9 cellular contexts compared by ENCODE assay signal in genomic region chr15:38414351-38414750, GRCh38. TPM values are rescaled to one million over a fixed set of nuclear protein-coding genes. Genes with fewer than 3 reads are reported as not detected.
DNase-seq lines count a peak whose midpoint lies in the region; ATAC-seq, FAIRE-seq and TF ChIP-seq lines count a peak whose summit lies in the region.
"Had no signal": no experiment of that assay in that cellular context is flagged by ENCODE, and none has a peak within 500 bp of the region (broad histone marks: within the 10 kb centered on the region; RNA-seq: fewer than 3 reads in every experiment).

No MANE protein-coding gene starts in this region.

- H3K36me3 Mint-ChIP-seq in activated naive CD4-positive, alpha-beta T cell treated with anti-CD3 and anti-CD28 coated beads, Interleukin-2, amount 10 ng/mL, durations not matched to agents 7 days and 5 days: no peaks in the 10 kb centered on the region
- H3K36me3 Mint-ChIP-seq in activated naive CD4-positive, alpha-beta T cell treated with anti-CD3 and anti-CD28 coated beads, Interleukin-2, amount 50 U/mL, for 72 hours: no peaks in the 10 kb centered on the region
- H3K36me3 Mint-ChIP-seq: activated naive CD8-positive, alpha-beta T cell had no signal

- DNase-seq in activated naive CD4-positive, alpha-beta T cell treated with anti-CD3 and anti-CD28 coated beads, Interleukin-2, amount 10 ng/mL, durations not matched to agents 7 days and 5 days: peak; percentile 27
- no peak for DNase-seq in activated naive CD4-positive, alpha-beta T cell treated with anti-CD3 and anti-CD28 coated beads, Interleukin-2, amount 50 U/mL, for 72 hours (ENCODE audit: low spot score in 2 of 2)
- DNase-seq in NCI-H460 (ENCODE audit: extremely low read depth, low read depth) (peak; percentile 20), caudate nucleus (lab: John Stamatoyannopoulos, UW) (peak in 44 of 61 donors; percentile 0 to 68 (median 22)), kidney (no peak), upper lobe of right lung (no peak), GM12891 (ENCODE audit: insufficient read length, low spot score) (no peak)

- no peak overlapping the region for H3K9ac ChIP-seq in kidney (ENCODE audit: low read length in 2 of 2)

- H3K36me3 ChIP-seq in kidney (ENCODE audit: control insufficient read depth in 1 of 2, insufficient read depth in 2 of 2, low read length in 2 of 2) (no peaks in the 10 kb centered on the region), upper lobe of right lung (no peaks in the 10 kb centered on the region)

- H3K9me3 ChIP-seq in kidney (ENCODE audit: control insufficient read depth in 1 of 2, low read length in 2 of 2) (no peaks in the 10 kb centered on the region), upper lobe of right lung (no peaks in the 10 kb centered on the region)

- CTCF ChIA-PET in activated naive CD4-positive, alpha-beta T cell treated with anti-CD3 and anti-CD28 coated beads, Interleukin-2, amount 10 ng/mL, durations not matched to agents 7 days and 5 days (lab: Charles Lee): interaction anchor here (0.6 kb wide), 1 partner anchor 124 kb away, joined by 3 read pairs; no protein-coding TSS in a partner anchor

- TF ChIP-seq POLR2A in GM12891 (IDR thresholded peaks at IDR 0.05; ENCODE audit: low read depth, low read length): no peak

- FAIRE-seq in kidney (lab: Jason Lieb, UNC): no peak
- FAIRE-seq in GM12891 (lab: Jason Lieb, UNC): no peak

- TF ChIP-seq CTCF in kidney (IDR thresholded peaks at IDR 0.05; ENCODE audit: borderline replicate concordance, extremely low read depth, insufficient read depth): peak; percentile 58
- peak; percentile 58 for TF ChIP-seq CTCF in upper lobe of right lung (IDR thresholded peaks at IDR 0.05)

- H3K27me3 Mint-ChIP-seq in activated naive CD4-positive, alpha-beta T cell treated with anti-CD3 and anti-CD28 coated beads, Interleukin-2, amount 10 ng/mL, durations not matched to agents 7 days and 5 days: peaks cover 41% of the 10 kb centered on the region

- no peak overlapping the region for H3K4me3 Mint-ChIP-seq in activated naive CD4-positive, alpha-beta T cell treated with anti-CD3 and anti-CD28 coated beads, Interleukin-2, amount 10 ng/mL, durations not matched to agents 7 days and 5 days
- H3K4me3 Mint-ChIP-seq: activated naive CD8-positive, alpha-beta T cell had no signal

- H3K27ac ChIP-seq in caudate nucleus (ENCODE audit: low read depth, low read length) (no peak overlapping the region), kidney (ENCODE audit: low read depth in 2 of 2, low read length in 2 of 2) (no peak overlapping the region), upper lobe of right lung (no peak overlapping the region)

- no peak overlapping the region for H3K4me3 ChIP-seq in kidney (ENCODE audit: low read length in 2 of 2)
- no peak overlapping the region for H3K4me3 ChIP-seq in upper lobe of right lung

- no peaks in the 10 kb centered on the region for H3K27me3 ChIP-seq in upper lobe of right lung

- intact Hi-C loops in kidney (cut with DNase I) (no loop called here), upper lobe of right lung (cut with DNase I) (no loop called here)

- no peak for ATAC-seq in activated naive CD4-positive, alpha-beta T cell treated with anti-CD3 and anti-CD28 coated beads, Interleukin-2, amount 50 U/mL, for 72 hours
- ATAC-seq in upper lobe of right lung: peak; percentile 89
- no peak for ATAC-seq in GM21515 (IDR thresholded peaks at IDR 0.05; ENCODE audit: unreplicated experiment)

- no peaks in the 10 kb centered on the region for H3K4me1 ChIP-seq in kidney (ENCODE audit: control insufficient read depth in 1 of 2, insufficient read depth in 1 of 2, low read depth in 1 of 2, low read length in 2 of 2)
- H3K4me1 ChIP-seq in upper lobe of right lung: no peaks in the 10 kb centered on the region

- H3K27ac Mint-ChIP-seq in activated naive CD4-positive, alpha-beta T cell treated with anti-CD3 and anti-CD28 coated beads, Interleukin-2, amount 10 ng/mL, durations not matched to agents 7 days and 5 days: no peak overlapping the region
- no peak overlapping the region for H3K27ac Mint-ChIP-seq in activated naive CD4-positive, alpha-beta T cell treated with anti-CD3 and anti-CD28 coated beads, Interleukin-2, amount 50 U/mL, for 72 hours
- H3K27ac Mint-ChIP-seq: activated naive CD8-positive, alpha-beta T cell had no signal

- H3K9me3 Mint-ChIP-seq in activated naive CD4-positive, alpha-beta T cell treated with anti-CD3 and anti-CD28 coated beads, Interleukin-2, amount 10 ng/mL, durations not matched to agents 7 days and 5 days: no peaks in the 10 kb centered on the region
- no peaks in the 10 kb centered on the region for H3K9me3 Mint-ChIP-seq in activated naive CD4-positive, alpha-beta T cell treated with anti-CD3 and anti-CD28 coated beads, Interleukin-2, amount 50 U/mL, for 72 hours

- no peaks in the 10 kb centered on the region for H3K4me1 Mint-ChIP-seq in activated naive CD4-positive, alpha-beta T cell treated with anti-CD3 and anti-CD28 coated beads, Interleukin-2, amount 10 ng/mL, durations not matched to agents 7 days and 5 days

TF ChIP-seq in GM12891, 5 proteins besides CTCF, POLR2A, EP300 and RAD21:
- no peak for TF ChIP-seq POU2F2 (IDR thresholded peaks at IDR 0.05; ENCODE audit: low read depth, low read length)
- TF ChIP-seq POLR2AphosphoS5 (IDR thresholded peaks at IDR 0.05; ENCODE audit: low read depth, low read length): no peak
- TF ChIP-seq PAX5 (IDR thresholded peaks at IDR 0.05; ENCODE audit: insufficient read depth, low read length, severe bottlenecking): no peak
- no peak for TF ChIP-seq TAF1 (IDR thresholded peaks at IDR 0.05; ENCODE audit: low read depth, low read length)
- no peak for TF ChIP-seq SPI1 (IDR thresholded peaks at IDR 0.05; ENCODE audit: low read depth, low read length)

RNA-seq across cellular contexts. Expression of gene FAM98B, which starts 39.6 kb away (rescaled TPM):
- total RNA-seq in activated naive CD4-positive, alpha-beta T cell treated with anti-CD3 and anti-CD28 coated beads, Interleukin-2, amount 50 U/mL, for 72 hours: 10 to 100 TPM; 23.8 to 40.3 TPM
- 17.8 and 19.9 TPM in 2 replicates for total RNA-seq in NCI-H460 (2014; rRNA removed; shearing (Covaris generic))
- 3.6 and 3.9 TPM in 2 replicates for polyA plus RNA-seq in NCI-H460 (2014; cell fraction: nucleus; rRNA removed)
- 17.2 TPM for total RNA-seq in kidney
- polyA plus RNA-seq in kidney (ENCODE audit: insufficient read depth, low read depth, low replicate concordance): 12.9 TPM
- total RNA-seq in upper lobe of right lung: 24.8 TPM
- 9.5 TPM for polyA plus RNA-seq in GM12891 (2012; ENCODE audit: low read depth, missing spikeins)

Comparison
In these comparisons a context has a peak if more than half of its experiments do, and no peak if none do; other contexts are left out.
1. DNase-seq: peak in activated naive CD4-positive, alpha-beta T cell treated with anti-CD3 and anti-CD28 coated beads, Interleukin-2, amount 10 ng/mL, durations not matched to agents 7 days and 5 days (single experiment), NCI-H460 (single experiment) and caudate nucleus (44 of 61); none in activated naive CD4-positive, alpha-beta T cell treated with anti-CD3 and anti-CD28 coated beads, Interleukin-2, amount 50 U/mL, for 72 hours (0 of 2), kidney (single experiment), upper lobe of right lung (single experiment) and GM12891 (single experiment).